ENCODE assay signal across 1 cellular context in the genomic region with DNA sequence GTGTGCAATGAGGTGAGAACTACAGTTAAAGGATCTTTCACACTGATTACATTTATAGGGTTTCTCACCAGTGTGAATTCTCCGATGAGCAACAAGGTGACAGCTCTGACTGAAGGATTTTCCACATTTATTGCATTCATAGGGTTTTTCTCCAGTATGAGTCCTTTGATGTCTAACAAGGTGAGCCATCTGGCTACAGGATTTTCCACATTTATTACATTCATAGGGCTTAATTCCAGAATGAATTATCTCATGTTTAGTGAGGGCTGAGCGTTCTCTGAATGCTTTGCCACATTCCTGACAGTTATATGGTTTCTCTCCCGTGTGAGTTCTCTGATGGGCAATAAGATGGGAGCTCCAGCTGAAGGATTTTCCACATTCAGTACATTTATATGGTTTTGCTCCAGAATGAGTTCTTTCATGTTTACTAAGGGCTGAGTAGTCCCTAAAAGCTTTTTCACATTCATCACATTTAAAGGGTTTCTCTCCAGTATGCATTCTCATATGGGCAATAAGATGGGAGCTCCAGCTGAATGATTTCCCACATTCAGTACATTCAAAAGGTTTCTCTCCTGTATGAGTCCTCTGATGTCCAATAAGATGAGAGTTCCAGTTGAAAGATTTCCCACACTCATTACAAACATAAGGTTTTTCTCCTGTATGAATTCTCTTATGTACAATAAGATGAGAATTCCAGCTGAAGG.
TF ChIP-seq lines count a peak whose summit lies in the region.

No MANE protein-coding gene starts in this region.

TF ChIP-seq in GM23338, 12 proteins besides CTCF, POLR2A, EP300 and RAD21 (continued from another document):
- TF ChIP-seq, protein P1, sequence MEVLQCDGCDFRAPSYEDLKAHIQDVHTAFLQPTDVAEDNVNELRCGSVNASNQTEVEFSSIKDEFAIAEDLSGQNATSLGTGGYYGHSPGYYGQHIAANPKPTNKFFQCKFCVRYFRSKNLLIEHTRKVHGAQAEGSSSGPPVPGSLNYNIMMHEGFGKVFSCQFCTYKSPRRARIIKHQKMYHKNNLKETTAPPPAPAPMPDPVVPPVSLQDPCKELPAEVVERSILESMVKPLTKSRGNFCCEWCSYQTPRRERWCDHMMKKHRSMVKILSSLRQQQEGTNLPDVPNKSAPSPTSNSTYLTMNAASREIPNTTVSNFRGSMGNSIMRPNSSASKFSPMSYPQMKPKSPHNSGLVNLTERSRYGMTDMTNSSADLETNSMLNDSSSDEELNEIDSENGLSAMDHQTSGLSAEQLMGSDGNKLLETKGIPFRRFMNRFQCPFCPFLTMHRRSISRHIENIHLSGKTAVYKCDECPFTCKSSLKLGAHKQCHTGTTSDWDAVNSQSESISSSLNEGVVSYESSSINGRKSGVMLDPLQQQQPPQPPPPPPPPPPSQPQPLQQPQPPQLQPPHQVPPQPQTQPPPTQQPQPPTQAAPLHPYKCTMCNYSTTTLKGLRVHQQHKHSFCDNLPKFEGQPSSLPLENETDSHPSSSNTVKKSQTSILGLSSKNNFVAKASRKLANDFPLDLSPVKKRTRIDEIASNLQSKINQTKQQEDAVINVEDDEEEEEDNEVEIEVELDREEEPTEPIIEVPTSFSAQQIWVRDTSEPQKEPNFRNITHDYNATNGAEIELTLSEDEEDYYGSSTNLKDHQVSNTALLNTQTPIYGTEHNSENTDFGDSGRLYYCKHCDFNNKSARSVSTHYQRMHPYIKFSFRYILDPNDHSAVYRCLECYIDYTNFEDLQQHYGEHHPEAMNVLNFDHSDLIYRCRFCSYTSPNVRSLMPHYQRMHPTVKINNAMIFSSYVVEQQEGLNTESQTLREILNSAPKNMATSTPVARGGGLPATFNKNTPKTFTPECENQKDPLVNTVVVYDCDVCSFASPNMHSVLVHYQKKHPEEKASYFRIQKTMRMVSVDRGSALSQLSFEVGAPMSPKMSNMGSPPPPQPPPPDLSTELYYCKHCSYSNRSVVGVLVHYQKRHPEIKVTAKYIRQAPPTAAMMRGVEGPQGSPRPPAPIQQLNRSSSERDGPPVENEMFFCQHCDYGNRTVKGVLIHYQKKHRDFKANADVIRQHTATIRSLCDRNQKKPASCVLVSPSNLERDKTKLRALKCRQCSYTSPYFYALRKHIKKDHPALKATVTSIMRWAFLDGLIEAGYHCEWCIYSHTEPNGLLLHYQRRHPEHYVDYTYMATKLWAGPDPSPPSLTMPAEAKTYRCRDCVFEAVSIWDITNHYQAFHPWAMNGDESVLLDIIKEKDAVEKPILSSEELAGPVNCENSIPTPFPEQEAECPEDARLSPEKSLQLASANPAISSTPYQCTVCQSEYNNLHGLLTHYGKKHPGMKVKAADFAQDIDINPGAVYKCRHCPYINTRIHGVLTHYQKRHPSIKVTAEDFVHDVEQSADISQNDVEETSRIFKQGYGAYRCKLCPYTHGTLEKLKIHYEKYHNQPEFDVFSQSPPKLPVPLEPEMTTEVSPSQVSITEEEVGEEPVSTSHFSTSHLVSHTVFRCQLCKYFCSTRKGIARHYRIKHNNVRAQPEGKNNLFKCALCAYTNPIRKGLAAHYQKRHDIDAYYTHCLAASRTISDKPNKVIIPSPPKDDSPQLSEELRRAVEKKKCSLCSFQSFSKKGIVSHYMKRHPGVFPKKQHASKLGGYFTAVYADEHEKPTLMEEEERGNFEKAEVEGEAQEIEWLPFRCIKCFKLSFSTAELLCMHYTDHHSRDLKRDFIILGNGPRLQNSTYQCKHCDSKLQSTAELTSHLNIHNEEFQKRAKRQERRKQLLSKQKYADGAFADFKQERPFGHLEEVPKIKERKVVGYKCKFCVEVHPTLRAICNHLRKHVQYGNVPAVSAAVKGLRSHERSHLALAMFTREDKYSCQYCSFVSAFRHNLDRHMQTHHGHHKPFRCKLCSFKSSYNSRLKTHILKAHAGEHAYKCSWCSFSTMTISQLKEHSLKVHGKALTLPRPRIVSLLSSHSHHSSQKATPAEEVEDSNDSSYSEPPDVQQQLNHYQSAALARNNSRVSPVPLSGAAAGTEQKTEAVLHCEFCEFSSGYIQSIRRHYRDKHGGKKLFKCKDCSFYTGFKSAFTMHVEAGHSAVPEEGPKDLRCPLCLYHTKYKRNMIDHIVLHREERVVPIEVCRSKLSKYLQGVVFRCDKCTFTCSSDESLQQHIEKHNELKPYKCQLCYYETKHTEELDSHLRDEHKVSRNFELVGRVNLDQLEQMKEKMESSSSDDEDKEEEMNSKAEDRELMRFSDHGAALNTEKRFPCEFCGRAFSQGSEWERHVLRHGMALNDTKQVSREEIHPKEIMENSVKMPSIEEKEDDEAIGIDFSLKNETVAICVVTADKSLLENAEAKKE (CRISPR knock-in tag; IDR thresholded peaks at IDR 0.05) = no peak
- TF ChIP-seq CREB1 (CRISPR knock-in tag; IDR thresholded peaks at IDR 0.05; ENCODE audit: low read depth) = no peak
- TF ChIP-seq, protein P2, sequence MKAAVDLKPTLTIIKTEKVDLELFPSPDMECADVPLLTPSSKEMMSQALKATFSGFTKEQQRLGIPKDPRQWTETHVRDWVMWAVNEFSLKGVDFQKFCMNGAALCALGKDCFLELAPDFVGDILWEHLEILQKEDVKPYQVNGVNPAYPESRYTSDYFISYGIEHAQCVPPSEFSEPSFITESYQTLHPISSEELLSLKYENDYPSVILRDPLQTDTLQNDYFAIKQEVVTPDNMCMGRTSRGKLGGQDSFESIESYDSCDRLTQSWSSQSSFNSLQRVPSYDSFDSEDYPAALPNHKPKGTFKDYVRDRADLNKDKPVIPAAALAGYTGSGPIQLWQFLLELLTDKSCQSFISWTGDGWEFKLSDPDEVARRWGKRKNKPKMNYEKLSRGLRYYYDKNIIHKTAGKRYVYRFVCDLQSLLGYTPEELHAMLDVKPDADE (IDR thresholded peaks at IDR 0.05) = no peak
- no peak for TF ChIP-seq EZH2 (IDR thresholded peaks at IDR 0.05; ENCODE audit: low read depth, unreplicated experiment)
- TF ChIP-seq STAT1 (IDR thresholded peaks at IDR 0.05; ENCODE audit: unreplicated experiment) = no peak
- no peak for TF ChIP-seq EZH2phosphoT487 (IDR thresholded peaks at IDR 0.05; ENCODE audit: unreplicated experiment)
- TF ChIP-seq NANOG (IDR thresholded peaks at IDR 0.05; ENCODE audit: borderline replicate concordance) = no peak
- no peak for TF ChIP-seq JUNB (IDR thresholded peaks at IDR 0.05; ENCODE audit: unreplicated experiment)
- TF ChIP-seq, protein P3, sequence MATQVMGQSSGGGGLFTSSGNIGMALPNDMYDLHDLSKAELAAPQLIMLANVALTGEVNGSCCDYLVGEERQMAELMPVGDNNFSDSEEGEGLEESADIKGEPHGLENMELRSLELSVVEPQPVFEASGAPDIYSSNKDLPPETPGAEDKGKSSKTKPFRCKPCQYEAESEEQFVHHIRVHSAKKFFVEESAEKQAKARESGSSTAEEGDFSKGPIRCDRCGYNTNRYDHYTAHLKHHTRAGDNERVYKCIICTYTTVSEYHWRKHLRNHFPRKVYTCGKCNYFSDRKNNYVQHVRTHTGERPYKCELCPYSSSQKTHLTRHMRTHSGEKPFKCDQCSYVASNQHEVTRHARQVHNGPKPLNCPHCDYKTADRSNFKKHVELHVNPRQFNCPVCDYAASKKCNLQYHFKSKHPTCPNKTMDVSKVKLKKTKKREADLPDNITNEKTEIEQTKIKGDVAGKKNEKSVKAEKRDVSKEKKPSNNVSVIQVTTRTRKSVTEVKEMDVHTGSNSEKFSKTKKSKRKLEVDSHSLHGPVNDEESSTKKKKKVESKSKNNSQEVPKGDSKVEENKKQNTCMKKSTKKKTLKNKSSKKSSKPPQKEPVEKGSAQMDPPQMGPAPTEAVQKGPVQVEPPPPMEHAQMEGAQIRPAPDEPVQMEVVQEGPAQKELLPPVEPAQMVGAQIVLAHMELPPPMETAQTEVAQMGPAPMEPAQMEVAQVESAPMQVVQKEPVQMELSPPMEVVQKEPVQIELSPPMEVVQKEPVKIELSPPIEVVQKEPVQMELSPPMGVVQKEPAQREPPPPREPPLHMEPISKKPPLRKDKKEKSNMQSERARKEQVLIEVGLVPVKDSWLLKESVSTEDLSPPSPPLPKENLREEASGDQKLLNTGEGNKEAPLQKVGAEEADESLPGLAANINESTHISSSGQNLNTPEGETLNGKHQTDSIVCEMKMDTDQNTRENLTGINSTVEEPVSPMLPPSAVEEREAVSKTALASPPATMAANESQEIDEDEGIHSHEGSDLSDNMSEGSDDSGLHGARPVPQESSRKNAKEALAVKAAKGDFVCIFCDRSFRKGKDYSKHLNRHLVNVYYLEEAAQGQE (IDR thresholded peaks at IDR 0.05; ENCODE audit: unreplicated experiment) = no peak
